ENCODE assay signal across 24 cellular contexts in genomic region chr3:184443831-184444230, GRCh38.
"Had no signal": no experiment of that assay in that cellular context is flagged by ENCODE, and none has a peak within 500 bp of the region (broad histone marks: within the 10 kb centered on the region; RNA-seq: fewer than 3 reads in every experiment).

No MANE protein-coding gene starts in this region.

- H3K36me3 Mint-ChIP-seq: activated naive CD4-positive, alpha-beta T cell treated with anti-CD3 and anti-CD28 coated beads, Interleukin-2, amount 10 ng/mL, durations not matched to agents 7 days and 5 days; activated naive CD8-positive, alpha-beta T cell treated with anti-CD3 and anti-CD28 coated beads, Interleukin-2, amount 10 ng/mL, durations not matched to agents 7 days and 5 days; brain; naive B cell had no signal

- H3K4me3 Mint-ChIP-seq: activated naive CD4-positive, alpha-beta T cell treated with anti-CD3 and anti-CD28 coated beads, Interleukin-2, amount 10 ng/mL, durations not matched to agents 7 days and 5 days; activated naive CD8-positive, alpha-beta T cell treated with anti-CD3 and anti-CD28 coated beads, Interleukin-2, amount 10 ng/mL, durations not matched to agents 7 days and 5 days; brain; naive B cell; nephron progenitor cell had no signal

- H3K4me3 ChIP-seq: ascending aorta, gastroesophageal sphincter, ovary, right lobe of liver, thoracic aorta, upper lobe of right lung had no signal

- H3K27me3 ChIP-seq: ascending aorta, ovary, right lobe of liver, upper lobe of right lung had no signal

- DNase-seq: activated CD4-positive, alpha-beta T cell treated with anti-CD3 and anti-CD28 coated beads for 4 hours; activated CD4-positive, alpha-beta T cell treated with anti-CD3 and anti-CD28 coated beads, Interleukin-2, amount 50 U/mL, for 4 hours; activated gamma-delta T cell; activated naive CD4-positive, alpha-beta T cell treated with anti-CD3 and anti-CD28 coated beads, Interleukin-2, amount 10 ng/mL, durations not matched to agents 7 days and 5 days; activated naive CD8-positive, alpha-beta T cell treated with anti-CD3 and anti-CD28 coated beads, Interleukin-2, amount 10 ng/mL, durations not matched to agents 7 days and 5 days; activated T-cell treated with anti-CD3 and anti-CD28 coated beads for 4 hours; hippocampal formation; left cardiac atrium; naive B cell; nephron progenitor cell; ovary; right lobe of liver; stimulated activated CD4-positive, alpha-beta T cell treated with anti-CD3 and anti-CD28 coated beads, Interleukin-12 subunit alpha, Interleukin-12 subunit beta, amount 100 ng/mL, for 4 hours; stimulated activated CD4-positive, alpha-beta T cell treated with anti-CD3 and anti-CD28 coated beads, Interleukin-4, amount 100 ng/mL, for 1 hour; stimulated activated naive CD8-positive, alpha-beta T cell treated with anti-CD3 and anti-CD28 coated beads, Interleukin-15, Interleukin-2, amounts not matched to agents 100 U/mL and 50 U/mL, for 24 hours; T-helper 1 cell; upper lobe of right lung had no signal

- H3K27ac Mint-ChIP-seq: activated naive CD4-positive, alpha-beta T cell treated with anti-CD3 and anti-CD28 coated beads, Interleukin-2, amount 10 ng/mL, durations not matched to agents 7 days and 5 days; activated naive CD8-positive, alpha-beta T cell treated with anti-CD3 and anti-CD28 coated beads, Interleukin-2, amount 10 ng/mL, durations not matched to agents 7 days and 5 days; brain; progenitor cell of endocrine pancreas had no signal

- H3K9me3 Mint-ChIP-seq: activated naive CD4-positive, alpha-beta T cell treated with anti-CD3 and anti-CD28 coated beads, Interleukin-2, amount 10 ng/mL, durations not matched to agents 7 days and 5 days; activated naive CD8-positive, alpha-beta T cell treated with anti-CD3 and anti-CD28 coated beads, Interleukin-2, amount 10 ng/mL, durations not matched to agents 7 days and 5 days; naive B cell; nephron progenitor cell had no signal

- FAIRE-seq: endothelial cell of umbilical vein had no signal

- H3K4me1 Mint-ChIP-seq: brain, nephron progenitor cell had no signal

- H3K27ac ChIP-seq: ascending aorta, gastroesophageal sphincter, ovary, right lobe of liver, thoracic aorta, upper lobe of right lung, VCaP had no signal

- H3K36me3 ChIP-seq: ascending aorta, gastroesophageal sphincter, ovary, right lobe of liver, thoracic aorta, upper lobe of right lung had no signal
